ENCODE assay signal across 7 cellular contexts in the genomic region with DNA sequence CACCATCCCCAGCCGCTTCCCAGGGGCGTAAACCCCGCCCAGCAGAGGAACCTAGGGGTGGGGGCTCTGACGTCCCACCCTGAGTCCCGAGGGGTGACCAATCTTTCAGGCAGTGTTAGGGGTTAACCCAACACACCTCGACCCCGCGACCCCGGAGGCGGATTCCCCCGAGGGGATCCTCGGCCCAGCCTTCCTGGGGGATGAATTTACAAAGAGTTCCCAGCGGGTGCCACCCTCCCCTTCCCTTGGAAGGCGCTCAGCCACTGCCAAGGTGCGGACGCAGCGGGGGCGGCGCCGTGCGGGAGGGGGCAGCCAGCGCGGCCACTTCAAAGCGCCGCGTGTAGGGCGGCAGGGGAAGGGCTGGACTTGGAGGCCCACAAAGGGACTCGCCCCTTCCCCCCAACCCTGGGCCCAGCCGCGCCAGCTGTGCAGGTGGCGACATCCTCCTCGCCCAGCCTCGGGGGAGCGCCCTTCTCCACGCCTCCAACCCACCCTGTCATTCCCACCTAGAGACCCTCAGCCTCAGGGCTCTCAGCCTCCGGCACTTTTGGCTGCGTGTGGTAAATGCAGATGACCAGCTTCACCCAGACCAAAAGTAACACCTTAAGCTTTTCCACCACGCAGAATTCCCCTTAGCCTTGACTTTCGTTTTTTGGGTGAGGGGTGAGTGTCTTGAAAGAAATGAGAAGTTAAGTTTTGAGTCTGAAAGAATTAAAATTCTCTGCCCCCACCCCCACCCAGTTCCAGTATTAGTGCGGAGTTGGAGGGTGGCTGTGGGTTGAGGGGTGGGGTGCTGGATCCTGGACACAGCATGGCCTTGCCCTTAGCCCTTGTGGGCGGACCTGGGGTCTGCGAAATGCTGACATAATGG. TPM values are rescaled to one million over a fixed set of nuclear protein-coding genes. Genes with fewer than 3 reads are reported as not detected.
DNase-seq lines count a peak whose midpoint lies in the region; ATAC-seq and TF ChIP-seq lines count a peak whose summit lies in the region.

No MANE protein-coding gene starts in this region.

- TF ChIP-seq CTCF in glutamatergic neuron (IDR thresholded peaks at IDR 0.05; ENCODE audit: partially characterized antibody, unreplicated experiment), result no peak

- POLR2A ChIA-PET in activated CD4-positive, alpha-beta memory T cell treated with anti-CD3 and anti-CD28 coated beads, Interleukin-2, amount 10 ng/mL, durations not matched to agents 7 days and 5 days (lab: Charles Lee), result no interaction called here

- no peak overlapping the region for H3K27ac Mint-ChIP-seq in activated CD4-positive, alpha-beta memory T cell treated with anti-CD3 and anti-CD28 coated beads, Interleukin-2, amount 10 ng/mL, durations not matched to agents 7 days and 5 days
- no peak overlapping the region for H3K27ac Mint-ChIP-seq in glutamatergic neuron (ENCODE audit: unreplicated experiment)

- ATAC-seq in GM21717 (IDR thresholded peaks at IDR 0.05; ENCODE audit: unreplicated experiment) (peak; percentile 48), sciatic nerve (peak; percentile 39)

- H3K9me3 Mint-ChIP-seq in activated CD4-positive, alpha-beta memory T cell treated with anti-CD3 and anti-CD28 coated beads, Interleukin-2, amount 10 ng/mL, durations not matched to agents 7 days and 5 days, result no peaks in the 10 kb centered on the region
- H3K9me3 Mint-ChIP-seq in glutamatergic neuron (ENCODE audit: unreplicated experiment), result peaks cover 6% of the 10 kb centered on the region

- CTCF ChIA-PET in activated CD4-positive, alpha-beta memory T cell treated with anti-CD3 and anti-CD28 coated beads, Interleukin-2, amount 10 ng/mL, durations not matched to agents 7 days and 5 days (lab: Charles Lee), result interaction anchor here (1.2 to 1.5 kb wide), 2 partner anchors 31 to 68 kb away, joined by 3 read pairs; no protein-coding TSS in a partner anchor

- intact Hi-C loops in sciatic nerve (cut with DNase I), result no loop called here

- H3K27me3 Mint-ChIP-seq in activated CD4-positive, alpha-beta memory T cell treated with anti-CD3 and anti-CD28 coated beads, Interleukin-2, amount 10 ng/mL, durations not matched to agents 7 days and 5 days, result peaks cover 55% of the 10 kb centered on the region
- H3K27me3 Mint-ChIP-seq in glutamatergic neuron (ENCODE audit: unreplicated experiment), result peaks cover 4% of the 10 kb centered on the region

- H3K4me3 Mint-ChIP-seq in activated CD4-positive, alpha-beta memory T cell treated with anti-CD3 and anti-CD28 coated beads, Interleukin-2, amount 10 ng/mL, durations not matched to agents 7 days and 5 days, result peak overlapping the region; percentile 34
- H3K4me3 Mint-ChIP-seq in glutamatergic neuron (ENCODE audit: unreplicated experiment), result peak overlapping the region; percentile 75

- no peak for DNase-seq in activated CD4-positive, alpha-beta memory T cell treated with anti-CD3 and anti-CD28 coated beads, Interleukin-2, amount 10 ng/mL, durations not matched to agents 7 days and 5 days
- DNase-seq in glutamatergic neuron, result peak; percentile 26
- no peak for DNase-seq in sciatic nerve (ENCODE audit: low spot score)
- no peak for DNase-seq in central memory CD4-positive, alpha-beta T cell
- DNase-seq in C1 segment of cervical spinal cord (lab: John Stamatoyannopoulos, UW), result no peak
- DNase-seq in NCI-H128 (lab: John Stamatoyannopoulos, UW; ENCODE audit: unreplicated experiment), result no peak

- no peaks in the 10 kb centered on the region for H3K36me3 Mint-ChIP-seq in activated CD4-positive, alpha-beta memory T cell treated with anti-CD3 and anti-CD28 coated beads, Interleukin-2, amount 10 ng/mL, durations not matched to agents 7 days and 5 days (ENCODE audit: low read depth)
- H3K36me3 Mint-ChIP-seq in glutamatergic neuron (ENCODE audit: unreplicated experiment), result no peaks in the 10 kb centered on the region

- peaks cover 13% of the 10 kb centered on the region for H3K4me1 Mint-ChIP-seq in activated CD4-positive, alpha-beta memory T cell treated with anti-CD3 and anti-CD28 coated beads, Interleukin-2, amount 10 ng/mL, durations not matched to agents 7 days and 5 days
- H3K4me1 Mint-ChIP-seq in glutamatergic neuron (ENCODE audit: low read depth, unreplicated experiment), result peaks cover 2% of the 10 kb centered on the region

RNA-seq across cellular contexts. Expression of gene TCF7, which starts 43.3 kb away (rescaled TPM):
- 10 to 100 TPM; 19.2 to 21.9 TPM for total RNA-seq in activated CD4-positive, alpha-beta memory T cell treated with anti-CD3 and anti-CD28 coated beads, Interleukin-2, amount 10 ng/mL, durations not matched to agents 7 days and 5 days
- total RNA-seq in glutamatergic neuron (ENCODE audit: unreplicated experiment), result 5.8 TPM
- 8.5 TPM for total RNA-seq in sciatic nerve
